In genomic region chr5:135158315-135158697, GRCh38 we compare ENCODE assay signal across 22 cellular contexts.
DNase-seq lines count a peak whose midpoint lies in the region; TF ChIP-seq lines count a peak whose summit lies in the region.
"Had no signal": no experiment of that assay in that cellular context is flagged by ENCODE, and none has a peak within 500 bp of the region (broad histone marks: within the 10 kb centered on the region; RNA-seq: fewer than 3 reads in every experiment).

No MANE protein-coding gene starts in this region.

- intact Hi-C loops in Caco-2 (cut with micrococcal nuclease; ENCODE audit: unreplicated experiment): loop anchor here (2.0 kb wide), 1 partner anchor 28 kb away; no protein-coding TSS in a partner anchor

- no peak overlapping the region for H3K4me2 ChIP-seq in mesendoderm (ENCODE audit: low read length)
- H3K4me2 ChIP-seq: A549, BLaER1, GM23338 had no signal

- H3K4me3 Mint-ChIP-seq in Caco-2 (ENCODE audit: unreplicated experiment): peak overlapping the region; percentile 30
- H3K4me3 Mint-ChIP-seq: B cell; CD4-positive, CD25-positive, alpha-beta regulatory T cell; CD8-positive, alpha-beta T cell; GM23338; H9; HFFc6 had no signal

- H4K5ac ChIP-seq in mesendoderm (ENCODE audit: low read length): no peak overlapping the region

- TF ChIP-seq CTCF in Caco-2 (IDR thresholded peaks at IDR 0.05; ENCODE audit: insufficient read depth in 1 of 2, low read depth in 1 of 2, low read length in 1 of 2, severe bottlenecking in 1 of 2, unreplicated experiment in 1 of 2): no peak

- POLR2A ChIA-PET in Caco-2 (lab: Charles Lee): interaction anchor here (0.5 kb wide), 1 partner anchor 1018 kb away, joined by 3 read pairs; no protein-coding TSS in a partner anchor

- no peaks in the 10 kb centered on the region for H3K27me3 Mint-ChIP-seq in Caco-2 (ENCODE audit: insufficient read depth, unreplicated experiment)

- CTCF ChIA-PET in Caco-2 (lab: Charles Lee): no interaction called here

- peaks cover 50% of the 10 kb centered on the region for H3K4me1 ChIP-seq in Caco-2
- peaks cover 4% of the 10 kb centered on the region for H3K4me1 ChIP-seq in mesendoderm (ENCODE audit: control insufficient read depth, low read depth, low read length)
- no peaks in the 10 kb centered on the region for H3K4me1 ChIP-seq in SJCRH30
- H3K4me1 ChIP-seq: BLaER1 had no signal

- H3K4me1 Mint-ChIP-seq in Caco-2 (ENCODE audit: low read depth, unreplicated experiment): peaks cover 51% of the 10 kb centered on the region
- H3K4me1 Mint-ChIP-seq: B cell; CD4-positive, CD25-positive, alpha-beta regulatory T cell; GM23338; H9 had no signal

- no peak overlapping the region for H3K23ac ChIP-seq in mesendoderm (ENCODE audit: low read length)

- H3K9me3 ChIP-seq in Caco-2 (peaks cover 24% of the 10 kb centered on the region), SJCRH30 (replicated peaks) (no peaks in the 10 kb centered on the region)

- H2AK5ac ChIP-seq in mesendoderm (ENCODE audit: low read length): no peak overlapping the region

- no peaks in the 10 kb centered on the region for H3K79me2 ChIP-seq in mesendoderm (ENCODE audit: control insufficient read depth, insufficient read depth, low read length)

- H4K8ac ChIP-seq in mesendoderm (ENCODE audit: low read depth, low read length): no peak overlapping the region

- peaks cover 5% of the 10 kb centered on the region for H3K36me3 Mint-ChIP-seq in Caco-2 (ENCODE audit: insufficient read depth, unreplicated experiment)
- H3K36me3 Mint-ChIP-seq: CD4-positive, CD25-positive, alpha-beta regulatory T cell; CD8-positive, alpha-beta T cell had no signal

- no peak for DNase-seq in Caco-2
- peak; percentile 20 for DNase-seq in OCI-M1 (lab: John Stamatoyannopoulos, UW)
- no peak for DNase-seq in epithelial cell of prostate (ENCODE audit: low read depth, low spot score)
- DNase-seq in mesendoderm: no peak
- DNase-seq in SJCRH30: no peak
- no peak for DNase-seq in NCI-H82 treated with DMSO at 0.1 percent for 48 hours (lab: John Stamatoyannopoulos, UW; ENCODE audit: unreplicated experiment)
- no peak for DNase-seq in NCI-H526 (lab: John Stamatoyannopoulos, UW)
- DNase-seq: 8988T; ACHN; Calu3; CD4-positive, CD25-positive, alpha-beta regulatory T cell; DMS53; DMS79 treated with DMSO at 0.1 percent for 48 hours; GF-D8; H9; HFFc6 had no signal

- H3K27ac ChIP-seq in epithelial cell of prostate (peak overlapping the region; percentile 96), mesendoderm (ENCODE audit: low read depth, low read length) (no peak overlapping the region), SJCRH30 (no peak overlapping the region)
- H3K27ac ChIP-seq: A549, BLaER1, C4-2B had no signal

- no peak overlapping the region for H3K4ac ChIP-seq in mesendoderm (ENCODE audit: low read depth, low read length)

- H3K27ac Mint-ChIP-seq in Caco-2 (ENCODE audit: unreplicated experiment): peak overlapping the region; percentile 84
- H3K27ac Mint-ChIP-seq: B cell; CD4-positive, CD25-positive, alpha-beta regulatory T cell; CD8-positive, alpha-beta T cell; GM23338; H9; HFFc6 had no signal

- no TSS peak for BruUV-seq in Caco-2 (replicated peaks; lab: Mats Ljungman, UMichigan)

- H2BK15ac ChIP-seq in mesendoderm (replicated peaks; ENCODE audit: low read depth): no peak overlapping the region

- H3K9ac ChIP-seq in mesendoderm (ENCODE audit: low read length): no peak overlapping the region
- H3K9ac ChIP-seq: BLaER1 had no signal

- H3K79me1 ChIP-seq in mesendoderm (ENCODE audit: low read length): no peaks in the 10 kb centered on the region

- no peak overlapping the region for H2BK120ac ChIP-seq in mesendoderm (ENCODE audit: low read depth, low read length)

- H3K27me3 ChIP-seq in Caco-2 (replicated peaks; ENCODE audit: control insufficient read depth, insufficient read depth, low read length) (no peaks in the 10 kb centered on the region), mesendoderm (ENCODE audit: insufficient read depth, low read length, poor library complexity) (no peaks in the 10 kb centered on the region), SJCRH30 (no peaks in the 10 kb centered on the region)
- H3K27me3 ChIP-seq: BLaER1 had no signal

- H3K36me3 ChIP-seq in Caco-2 (ENCODE audit: control insufficient read depth, insufficient read depth, low read length): no peaks in the 10 kb centered on the region
- no peaks in the 10 kb centered on the region for H3K36me3 ChIP-seq in mesendoderm (ENCODE audit: control insufficient read depth, insufficient read depth, low read length)
- no peaks in the 10 kb centered on the region for H3K36me3 ChIP-seq in SJCRH30
- H3K36me3 ChIP-seq: BLaER1 had no signal

- no CpG with 5 or more reads among the region's 1 CpG for WGBS in mesendoderm (ENCODE audit: extremely low coverage, insufficient coverage, low lambda C conversion rate)

- no peak overlapping the region for H3K18ac ChIP-seq in mesendoderm (ENCODE audit: low read length)

- H3K4me3 ChIP-seq in Caco-2 (ENCODE audit: low read depth, low read length) (no peak overlapping the region), mesendoderm (ENCODE audit: low read length) (no peak overlapping the region), SJCRH30 (no peak overlapping the region)
- H3K4me3 ChIP-seq: A549, BLaER1, GM23338 had no signal

- H3K9me3 Mint-ChIP-seq in Caco-2 (ENCODE audit: unreplicated experiment): peaks cover 18% of the 10 kb centered on the region
- H3K9me3 Mint-ChIP-seq: H9 had no signal

- no peak overlapping the region for H3K56ac ChIP-seq in mesendoderm (ENCODE audit: low read length)

- peak overlapping the region; percentile 27 for H2BK5ac ChIP-seq in mesendoderm (ENCODE audit: low read length)
